17 cellular contexts compared by ENCODE assay signal in the genomic region with DNA sequence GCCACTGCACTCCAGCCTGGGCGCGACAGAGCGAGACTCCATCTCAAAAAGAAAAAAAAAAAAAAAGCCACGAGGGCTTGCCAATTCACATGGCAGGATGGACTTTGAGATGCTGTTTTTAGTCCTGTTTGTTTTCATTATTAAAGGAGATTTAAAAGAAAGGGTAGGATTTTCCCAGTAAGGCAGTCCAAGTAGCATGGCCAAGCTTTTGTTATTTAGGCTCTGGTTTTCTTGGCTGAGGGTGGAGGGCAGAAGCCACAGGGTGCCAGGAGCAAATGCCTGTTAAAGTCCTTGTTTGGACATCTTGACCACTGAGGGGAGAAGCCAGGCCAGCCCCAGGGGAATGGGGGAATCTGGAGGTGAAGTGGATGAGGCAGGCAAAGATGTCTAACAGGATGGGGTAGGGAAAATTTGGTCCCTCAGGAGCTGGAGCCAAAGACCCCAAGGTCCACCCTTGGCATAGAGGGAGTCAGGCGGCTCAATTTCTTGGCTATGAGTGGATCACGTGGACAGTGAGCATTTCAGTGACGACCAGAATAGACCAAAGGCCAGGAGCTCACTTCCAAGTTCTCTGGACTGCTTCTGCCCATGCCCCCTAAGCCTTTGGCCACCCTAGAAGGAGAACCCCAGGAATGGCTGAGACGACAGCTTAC. TPM values are rescaled to one million over a fixed set of nuclear protein-coding genes. Genes with fewer than 3 reads are reported as not detected.
DNase-seq lines count a peak whose midpoint lies in the region; ATAC-seq, FAIRE-seq and TF ChIP-seq lines count a peak whose summit lies in the region.
"Had no signal": no experiment of that assay in that cellular context is flagged by ENCODE, and none has a peak within 500 bp of the region (broad histone marks: within the 10 kb centered on the region; RNA-seq: fewer than 3 reads in every experiment).

No MANE protein-coding gene starts in this region.

- no peak overlapping the region for H3K18ac ChIP-seq in H1 (ENCODE audit: extremely low read depth, low read length)
- H3K18ac ChIP-seq in mesenchymal stem cell (ENCODE audit: low read depth in 1 of 2, low read length in 2 of 2), result no peak overlapping the region

- H3K23ac ChIP-seq in H1 (ENCODE audit: insufficient read length), result no peak overlapping the region
- no peak overlapping the region for H3K23ac ChIP-seq in mesenchymal stem cell (ENCODE audit: low read length in 2 of 2)

- CTCF ChIA-PET in H1 (lab: Charles Lee; ENCODE audit: partially characterized antibody), result interaction anchor here (0.6 to 18.2 kb wide), 3 partner anchors 14 to 112 kb away, joined by 3 to 513 read pairs (median 3); no protein-coding TSS in a partner anchor

- H2BK15ac ChIP-seq in H1 (ENCODE audit: low read length) (no peak overlapping the region), mesenchymal stem cell (ENCODE audit: low read depth, poor library complexity, severe bottlenecking) (no peak overlapping the region)

- H3K14ac ChIP-seq in H1 (ENCODE audit: insufficient read length), result no peak overlapping the region
- H3K14ac ChIP-seq in mesenchymal stem cell (ENCODE audit: low read length in 2 of 2), result no peak overlapping the region

- no peak overlapping the region for H3K4me3 ChIP-seq in H1 (ENCODE audit: extremely low read depth in 1 of 4, insufficient read depth in 2 of 4, low read depth in 3 of 4, low read length in 4 of 4)
- no peak overlapping the region for H3K4me3 ChIP-seq in mesenchymal stem cell (ENCODE audit: insufficient read depth in 1 of 2, low read depth in 1 of 2, low read length in 2 of 2)

- H3K9ac ChIP-seq in H1 (replicated peaks in 1 of 4; ENCODE audit: extremely low read depth in 1 of 4, low read depth in 3 of 4, low read length in 3 of 4) (no peak overlapping the region), mesenchymal stem cell (ENCODE audit: low read length) (no peak overlapping the region)

- H4K8ac ChIP-seq in H1 (ENCODE audit: extremely low read depth, insufficient read depth, low read length), result no peak overlapping the region
- no peak overlapping the region for H4K8ac ChIP-seq in mesenchymal stem cell (ENCODE audit: low read length)

- H3K36me3 Mint-ChIP-seq in stimulated activated memory B cell treated with anti-CD40 and anti-IgM and Interleukin-4, amounts not matched to agents 10 μg/mL and 1 μg/mL and 100 μg/mL, for 72 hours, result peaks cover 5% of the 10 kb centered on the region
- H3K36me3 Mint-ChIP-seq: activated CD8-positive, alpha-beta memory T cell treated with anti-CD3 and anti-CD28 coated beads, Interleukin-2, amount 10 ng/mL, durations not matched to agents 7 days and 5 days; activated naive CD4-positive, alpha-beta T cell treated with anti-CD3 and anti-CD28 coated beads, Interleukin-2, amount 50 U/mL, for 72 hours had no signal

- H2AFZ ChIP-seq in H1 (ENCODE audit: low read length) (peak overlapping the region; percentile 26; the same call in 1 of the 2 replicates), mesenchymal stem cell (ENCODE audit: low read depth, low read length) (no peak overlapping the region)

- peaks cover 6% of the 10 kb centered on the region; the same call in 1 of the 2 replicates for H3K23me2 ChIP-seq in H1 (ENCODE audit: low read depth, low read length)

- H2BK20ac ChIP-seq in H1 (ENCODE audit: low read length), result no peak overlapping the region

- TF ChIP-seq EP300 in H1 (IDR thresholded peaks at IDR 0.05; ENCODE audit: borderline replicate concordance in 1 of 2, low read depth in 2 of 2, low read length in 2 of 2), result no peak

- H4K91ac ChIP-seq in H1 (replicated peaks; ENCODE audit: insufficient read length, low read length) (no peak overlapping the region), mesenchymal stem cell (ENCODE audit: low read length) (no peak overlapping the region)

- H2BK12ac ChIP-seq in H1 (ENCODE audit: low read depth, low read length) (no peak overlapping the region), mesenchymal stem cell (ENCODE audit: low read length in 2 of 2) (no peak overlapping the region)

- H3K36me3 ChIP-seq in H1 (ENCODE audit: control insufficient read depth in 2 of 4, insufficient read depth in 4 of 4, low read length in 3 of 4), result no peaks in the 10 kb centered on the region
- H3K36me3 ChIP-seq in mesenchymal stem cell (ENCODE audit: control insufficient read depth in 1 of 2, insufficient read depth in 2 of 2, low read depth in 1 of 2, low read length in 2 of 2), result no peaks in the 10 kb centered on the region

- no peak for FAIRE-seq in H1 (lab: Jason Lieb, UNC)
- FAIRE-seq: colon had no signal

- no peaks in the 10 kb centered on the region for H3K79me2 ChIP-seq in H1 (ENCODE audit: control insufficient read depth in 1 of 2, insufficient read depth in 2 of 2, low read length in 2 of 2)

- peaks cover 39% of the 10 kb centered on the region for H3K4me1 Mint-ChIP-seq in stimulated activated memory B cell treated with anti-CD40 and anti-IgM and Interleukin-4, amounts not matched to agents 10 μg/mL and 1 μg/mL and 100 μg/mL, for 72 hours

- H3K4me3 Mint-ChIP-seq in stimulated activated memory B cell treated with anti-CD40 and anti-IgM and Interleukin-4, amounts not matched to agents 10 μg/mL and 1 μg/mL and 100 μg/mL, for 72 hours, result no peak overlapping the region
- H3K4me3 Mint-ChIP-seq: activated CD8-positive, alpha-beta memory T cell treated with anti-CD3 and anti-CD28 coated beads, Interleukin-2, amount 10 ng/mL, durations not matched to agents 7 days and 5 days had no signal

- peak overlapping the region; percentile 89 for H3K27ac Mint-ChIP-seq in stimulated activated memory B cell treated with anti-CD40 and anti-IgM and Interleukin-4, amounts not matched to agents 10 μg/mL and 1 μg/mL and 100 μg/mL, for 72 hours
- H3K27ac Mint-ChIP-seq: activated CD8-positive, alpha-beta memory T cell treated with anti-CD3 and anti-CD28 coated beads, Interleukin-2, amount 10 ng/mL, durations not matched to agents 7 days and 5 days; activated naive CD4-positive, alpha-beta T cell treated with anti-CD3 and anti-CD28 coated beads, Interleukin-2, amount 50 U/mL, for 72 hours had no signal

- H4K5ac ChIP-seq in H1 (ENCODE audit: insufficient read length, low read depth, low read length), result no peak overlapping the region

- TF ChIP-seq CTCF in H1 (IDR thresholded peaks at IDR 0.05; ENCODE audit: control extremely low read depth in 1 of 3, insufficient read depth in 1 of 3, low read depth in 1 of 3, low read length in 3 of 3), result no peak

- no peak for TF ChIP-seq POLR2A in H1 (IDR thresholded peaks at IDR 0.05; ENCODE audit: control extremely low read depth in 1 of 2, low read depth in 2 of 2, low read length in 2 of 2)

- POLR2A ChIA-PET in H1 (lab: Charles Lee; ENCODE audit: partially characterized antibody), result interaction anchor here (3.1 kb wide), 1 partner anchor 112 kb away, joined by 15 read pairs; no protein-coding TSS in a partner anchor

- 79% methylated on average over 5 of the region's 8 CpGs; no CpG with 5 or more reads in 1 of the 2 experiments for WGBS in H1 (ENCODE audit: extremely low coverage in 1 of 2, insufficient coverage in 1 of 2, insufficient read length in 1 of 2, insufficient replicate concordance in 2 of 2, low coverage in 1 of 2, low lambda C conversion rate in 2 of 2, missing lambda C conversion rate in 1 of 2), 2 experiments
- 94% methylated on average over 8 of the region's 8 CpGs for WGBS in mesenchymal stem cell

- no peak overlapping the region for H3K56ac ChIP-seq in H1 (replicated peaks; ENCODE audit: insufficient read length, low read depth, low read length)

- H3K9me3 ChIP-seq in H1 (ENCODE audit: insufficient read depth in 2 of 2, low read depth in 1 of 2, low read length in 1 of 2), result no peaks in the 10 kb centered on the region
- H3K9me3 ChIP-seq in mesenchymal stem cell (ENCODE audit: control insufficient read depth, low read length), result no peaks in the 10 kb centered on the region

- no peak overlapping the region for H2AK5ac ChIP-seq in H1 (ENCODE audit: low read depth, low read length)
- peak overlapping the region; percentile 16 for H2AK5ac ChIP-seq in mesenchymal stem cell (ENCODE audit: low read length, severe bottlenecking)

- H3K4me2 ChIP-seq in H1 (ENCODE audit: insufficient read depth in 1 of 2, low read depth in 2 of 2, low read length in 2 of 2) (no peak overlapping the region), mesenchymal stem cell (ENCODE audit: low read length, poor library complexity, severe bottlenecking) (no peak overlapping the region)

- no peaks in the 10 kb centered on the region for H3K79me1 ChIP-seq in H1 (ENCODE audit: low read depth, low read length)
- no peaks in the 10 kb centered on the region for H3K79me1 ChIP-seq in mesenchymal stem cell (replicated peaks; ENCODE audit: low read length, poor library complexity, severe bottlenecking)

- TF ChIP-seq RAD21 in H1 (IDR thresholded peaks at IDR 0.05 in 1 of 2, conservative IDR thresholded peaks at IDR 0.05 in 1 of 2; ENCODE audit: low read depth in 2 of 2, low read length in 2 of 2), result no peak

- H3K27ac ChIP-seq in H1 (ENCODE audit: low read depth, low read length) (no peak overlapping the region), mesenchymal stem cell (ENCODE audit: low read length, poor library complexity, severe bottlenecking) (no peak overlapping the region)

- no peak for ATAC-seq in stimulated activated memory B cell treated with anti-CD40 and anti-IgM and Interleukin-4, amounts not matched to agents 10 μg/mL and 1 μg/mL and 100 μg/mL, for 72 hours
- ATAC-seq in HG02588 (IDR thresholded peaks at IDR 0.05; ENCODE audit: unreplicated experiment), result no peak
- ATAC-seq: activated CD8-positive, alpha-beta memory T cell treated with anti-CD3 and anti-CD28 coated beads, Interleukin-2, amount 10 ng/mL, durations not matched to agents 7 days and 5 days; activated naive CD4-positive, alpha-beta T cell treated with anti-CD3 and anti-CD28 coated beads, Interleukin-2, amount 50 U/mL, for 72 hours; esophagus mucosa; SK-N-SH treated with all-trans-retinoic acid at 6 μM for 48 hours had no signal

- no peaks in the 10 kb centered on the region for H4K20me1 ChIP-seq in H1 (replicated peaks in 1 of 2; ENCODE audit: control insufficient read depth in 1 of 2, insufficient read depth in 2 of 2, low read length in 2 of 2)

- no peak overlapping the region for H3K4ac ChIP-seq in H1 (replicated peaks; ENCODE audit: insufficient read length, low read depth, low read length)
- H3K4ac ChIP-seq in mesenchymal stem cell (ENCODE audit: low read depth in 1 of 2, low read length in 2 of 2), result no peak overlapping the region

- DNase-seq in Caki2 (ENCODE audit: low read depth) (peak; percentile 43), H1 (ENCODE audit: low read depth in 1 of 2, low spot score in 2 of 2) (no peak), mesenchymal stem cell (no peak), DMS79 treated with DMSO at 0.1 percent for 48 hours (lab: John Stamatoyannopoulos, UW) (no peak), NCI-H2196 treated with DMSO at 0.1 percent for 48 hours (lab: John Stamatoyannopoulos, UW; ENCODE audit: unreplicated experiment) (no peak), NOMO-1 treated with DMSO at 0.1 percent for 48 hours (lab: John Stamatoyannopoulos, UW; ENCODE audit: unreplicated experiment) (no peak)
- DNase-seq: activated CD8-positive, alpha-beta memory T cell treated with anti-CD3 and anti-CD28 coated beads, Interleukin-2, amount 10 ng/mL, durations not matched to agents 7 days and 5 days; DMS79; NCI-H1048; NCI-H226 had no signal

- H3K27me3 ChIP-seq in H1 (replicated peaks in 1 of 4; ENCODE audit: control insufficient read depth in 3 of 4, extremely low read depth in 1 of 4, insufficient read depth in 3 of 4, low read length in 3 of 4), result peaks cover 0 to 6% (median 2%) of the 10 kb centered on the region in 4 experiments; a peak in 2 of 7 replicates
- H3K27me3 ChIP-seq in mesenchymal stem cell (ENCODE audit: control insufficient read depth in 1 of 2, insufficient read depth in 1 of 2, low read length in 2 of 2), result peaks cover 0 to 26% of the 10 kb centered on the region in 2 experiments

- H3K4me1 ChIP-seq in H1 (replicated peaks in 1 of 4; ENCODE audit: control insufficient read depth in 3 of 4, insufficient read depth in 4 of 4, low read length in 3 of 4), result no peaks in the 10 kb centered on the region; a peak in 1 of 7 replicates
- H3K4me1 ChIP-seq in mesenchymal stem cell (ENCODE audit: control insufficient read depth, insufficient read depth, low read depth, low read length), result peaks cover 13% of the 10 kb centered on the region

- H3K27me3 Mint-ChIP-seq in stimulated activated memory B cell treated with anti-CD40 and anti-IgM and Interleukin-4, amounts not matched to agents 10 μg/mL and 1 μg/mL and 100 μg/mL, for 72 hours, result no peaks in the 10 kb centered on the region

- in situ Hi-C loops in Caki2 (cut with HindIII; ENCODE audit: low pct_unique_long_range_greater_than_20kb, low sequenced_read_pairs), result no loop called here

- H2BK5ac ChIP-seq in H1 (ENCODE audit: low read depth, low read length), result no peak overlapping the region
- no peak overlapping the region for H2BK5ac ChIP-seq in mesenchymal stem cell (ENCODE audit: low read depth, low read length, poor library complexity, severe bottlenecking)

- H2BK120ac ChIP-seq in H1 (replicated peaks; ENCODE audit: low read depth, low read length) (no peak overlapping the region), mesenchymal stem cell (ENCODE audit: low read depth, low read length) (no peak overlapping the region)

- H3K9me3 Mint-ChIP-seq in stimulated activated memory B cell treated with anti-CD40 and anti-IgM and Interleukin-4, amounts not matched to agents 10 μg/mL and 1 μg/mL and 100 μg/mL, for 72 hours, result peaks cover 2% of the 10 kb centered on the region
- H3K9me3 Mint-ChIP-seq: activated naive CD4-positive, alpha-beta T cell treated with anti-CD3 and anti-CD28 coated beads, Interleukin-2, amount 50 U/mL, for 72 hours had no signal

RNA-seq across cellular contexts. Expression of a gene that starts 20.8 kb away (rescaled TPM):
- 17.0 and 21.3 TPM in 2 replicates for total RNA-seq in Caki2 (2014; rRNA removed; shearing (Covaris generic); ENCODE audit: low replicate concordance)
- total RNA-seq in H1 (2021; fragmentation: NEBNext Ultra II Directional; extraction: Animal tissue kit (Norgen Biotek cat#: 25700)), result 2.3 and 2.9 TPM in 2 replicates
- polyA plus RNA-seq in H1 (2011; rRNA removed), result 9.7 and 10.6 TPM in 2 replicates
- 6.6 TPM for polyA plus RNA-seq in H1 (2011; cell fraction: cytosol; rRNA removed)
- polyA plus RNA-seq in H1 (2011; cell fraction: nucleus; rRNA removed), result 4.5 TPM
- 2.7 to 4.6 TPM (median 3.7 TPM) in 4 replicates for polyA plus RNA-seq in H1 (2012, experiment 1 of 2)
- 5.6 TPM for polyA plus RNA-seq in H1 (2012, experiment 2 of 2)
- 4.5 TPM for polyA plus RNA-seq in H1 (2013, experiment 1 of 2)
- 5.9 TPM for polyA plus RNA-seq in H1 (2013, experiment 2 of 2)
- polyA minus RNA-seq in H1 (2011; rRNA and poly(A)+ RNA removed), result 3.9 and 4.3 TPM in 2 replicates
- 4.3 TPM for polyA minus RNA-seq in H1 (2011; cell fraction: cytosol; rRNA and poly(A)+ RNA removed)
- polyA minus RNA-seq in H1 (2011; cell fraction: nucleus; rRNA and poly(A)+ RNA removed), result 2.7 TPM
- 0.11 TPM for polyA plus RNA-seq in mesenchymal stem cell (2013, experiment 1 of 2)
- 0.03 TPM for polyA plus RNA-seq in mesenchymal stem cell (2013, experiment 2 of 2)
- total RNA-seq: activated CD8-positive, alpha-beta memory T cell treated with anti-CD3 and anti-CD28 coated beads, Interleukin-2, amount 10 ng/mL, durations not matched to agents 7 days and 5 days had no signal

RNA-seq across cellular contexts. Expression of a gene that starts 53.3 kb away (rescaled TPM):
- total RNA-seq in Caki2 (2014; rRNA removed; shearing (Covaris generic); ENCODE audit: low replicate concordance), result not detected in 2 replicates
- total RNA-seq in H1 (2021; fragmentation: NEBNext Ultra II Directional; extraction: Animal tissue kit (Norgen Biotek cat#: 25700)), result not detected in 2 replicates
- not detected in 2 replicates for polyA plus RNA-seq in H1 (2011; rRNA removed)
- polyA plus RNA-seq in H1 (2011; cell fraction: cytosol; rRNA removed), result not detected
- polyA plus RNA-seq in H1 (2011; cell fraction: nucleus; rRNA removed), result not detected
- polyA plus RNA-seq in H1 (2012, experiment 1 of 2), result not detected in 4 replicates
- polyA plus RNA-seq in H1 (2012, experiment 2 of 2), result 0.07 TPM
- 0.02 TPM for polyA plus RNA-seq in H1 (2013, experiment 1 of 2)
- 0.07 TPM for polyA plus RNA-seq in H1 (2013, experiment 2 of 2)
- not detected in 2 replicates for polyA minus RNA-seq in H1 (2011; rRNA and poly(A)+ RNA removed)
- not detected for polyA minus RNA-seq in H1 (2011; cell fraction: cytosol; rRNA and poly(A)+ RNA removed)
- polyA minus RNA-seq in H1 (2011; cell fraction: nucleus; rRNA and poly(A)+ RNA removed), result not detected
- polyA plus RNA-seq in mesenchymal stem cell (2013, experiment 1 of 2), result not detected
- polyA plus RNA-seq in mesenchymal stem cell (2013, experiment 2 of 2), result not detected
- total RNA-seq: HT1080 had no signal
